In genomic region chrX:130091976-130092522, GRCh38 we compare ENCODE assay signal across 8 cellular contexts. TPM values are rescaled to one million over a fixed set of nuclear protein-coding genes. Genes with fewer than 3 reads are reported as not detected.
DNase-seq lines count a peak whose midpoint lies in the region; ATAC-seq, FAIRE-seq and TF ChIP-seq lines count a peak whose summit lies in the region.

No MANE protein-coding gene starts in this region.

- no peaks in the 10 kb centered on the region for H3K9me3 ChIP-seq in MM.1S (replicated peaks; ENCODE audit: insufficient read depth, low read length)
- no peaks in the 10 kb centered on the region for H3K9me3 ChIP-seq in left ventricle myocardium inferior (replicated peaks)
- no peaks in the 10 kb centered on the region for H3K9me3 ChIP-seq in BE2C

- no peaks in the 10 kb centered on the region for H3K9me3 Mint-ChIP-seq in activated CD4-positive, alpha-beta memory T cell treated with anti-CD3 and anti-CD28 coated beads, Interleukin-2, amount 10 ng/mL, durations not matched to agents 7 days and 5 days

- peak; percentile 100 for FAIRE-seq in GM12891 (lab: Jason Lieb, UNC)

- CTCF ChIA-PET in activated CD4-positive, alpha-beta memory T cell treated with anti-CD3 and anti-CD28 coated beads, Interleukin-2, amount 10 ng/mL, durations not matched to agents 7 days and 5 days (lab: Charles Lee), result interaction anchor here (0.8 to 1.7 kb wide), 4 partner anchors 12 to 27 kb away, joined by 3 to 5 read pairs (median 4); no protein-coding TSS in a partner anchor

- H3K27me3 Mint-ChIP-seq in activated CD4-positive, alpha-beta memory T cell treated with anti-CD3 and anti-CD28 coated beads, Interleukin-2, amount 10 ng/mL, durations not matched to agents 7 days and 5 days, result no peaks in the 10 kb centered on the region

- intact Hi-C loops in left ventricle myocardium inferior (cut with micrococcal nuclease), result no loop called here

- peak overlapping the region; percentile 20; the same call in 1 of the 2 replicates for H3K9ac ChIP-seq in MM.1S (ENCODE audit: low read length)

- peaks cover 17% of the 10 kb centered on the region for H3K36me3 Mint-ChIP-seq in activated CD4-positive, alpha-beta memory T cell treated with anti-CD3 and anti-CD28 coated beads, Interleukin-2, amount 10 ng/mL, durations not matched to agents 7 days and 5 days (ENCODE audit: low read depth)

- peak overlapping the region; percentile 50 for H3K4me3 ChIP-seq in MM.1S (ENCODE audit: low read length)
- no peak overlapping the region for H3K4me3 ChIP-seq in left ventricle myocardium inferior
- H3K4me3 ChIP-seq in BE2C (ENCODE audit: low read depth, low read length), result no peak overlapping the region

- H4K20me1 ChIP-seq in MM.1S (ENCODE audit: insufficient read depth, low read length), result no peaks in the 10 kb centered on the region

- H3K27me3 ChIP-seq in MM.1S (replicated peaks; ENCODE audit: insufficient read depth, low read length) (no peaks in the 10 kb centered on the region), left ventricle myocardium inferior (ENCODE audit: low read depth) (no peaks in the 10 kb centered on the region), BE2C (no peaks in the 10 kb centered on the region)

- no peaks in the 10 kb centered on the region for H3K9me2 ChIP-seq in MM.1S (replicated peaks; ENCODE audit: insufficient read depth, low read length)

- TF ChIP-seq CTCF in MM.1S (IDR thresholded peaks at IDR 0.05; ENCODE audit: low read length) (peak; percentile 30), left ventricle myocardium inferior (IDR thresholded peaks at IDR 0.05; ENCODE audit: borderline replicate concordance) (no peak), BE2C (IDR thresholded peaks at IDR 0.05; ENCODE audit: low read depth, low read length) (no peak)

- peaks cover 68% of the 10 kb centered on the region for H3K4me1 Mint-ChIP-seq in activated CD4-positive, alpha-beta memory T cell treated with anti-CD3 and anti-CD28 coated beads, Interleukin-2, amount 10 ng/mL, durations not matched to agents 7 days and 5 days

- POLR2A ChIA-PET in activated CD4-positive, alpha-beta memory T cell treated with anti-CD3 and anti-CD28 coated beads, Interleukin-2, amount 10 ng/mL, durations not matched to agents 7 days and 5 days (lab: Charles Lee), result interaction anchor here (1.0 to 1.7 kb wide), 10 partner anchors 8 to 81 kb away, joined by 3 to 9 read pairs (median 3); partner anchors contain the start of gene ELF4

- H3K4me1 ChIP-seq in MM.1S (ENCODE audit: low read length) (peaks cover 13% of the 10 kb centered on the region), left ventricle myocardium inferior (peaks cover 13% of the 10 kb centered on the region), BE2C (no peaks in the 10 kb centered on the region)

- H3K27ac Mint-ChIP-seq in activated CD4-positive, alpha-beta memory T cell treated with anti-CD3 and anti-CD28 coated beads, Interleukin-2, amount 10 ng/mL, durations not matched to agents 7 days and 5 days, result peak overlapping the region; percentile 98

- H3F3A ChIP-seq in MM.1S (ENCODE audit: insufficient read depth, low read length), result no peaks in the 10 kb centered on the region

- peak overlapping the region; percentile 91 for H3K4me3 Mint-ChIP-seq in activated CD4-positive, alpha-beta memory T cell treated with anti-CD3 and anti-CD28 coated beads, Interleukin-2, amount 10 ng/mL, durations not matched to agents 7 days and 5 days

- peak overlapping the region; percentile 66 for H3K4me2 ChIP-seq in MM.1S (ENCODE audit: low read depth, low read length)

- peak; percentile 67; the same call in 1 of the 2 replicates for TF ChIP-seq POLR2A in GM12891 (IDR thresholded peaks at IDR 0.05; ENCODE audit: low read depth, low read length)

- peak; percentile 99 for ATAC-seq in GM21825 (IDR thresholded peaks at IDR 0.05; ENCODE audit: unreplicated experiment)

- no peaks in the 10 kb centered on the region for H3K79me2 ChIP-seq in MM.1S (ENCODE audit: low read length)

- peak overlapping the region; percentile 52; the same call in 1 of the 2 replicates for H3K27ac ChIP-seq in MM.1S (ENCODE audit: low read length)
- H3K27ac ChIP-seq in left ventricle myocardium inferior (replicated peaks), result no peak overlapping the region

- peak; percentile 78 for DNase-seq in GM12891 (ENCODE audit: insufficient read length, low spot score)
- peak; percentile 93 for DNase-seq in MM.1S
- DNase-seq in activated CD4-positive, alpha-beta memory T cell treated with anti-CD3 and anti-CD28 coated beads, Interleukin-2, amount 10 ng/mL, durations not matched to agents 7 days and 5 days, result peak; percentile 92
- DNase-seq in left ventricle myocardium inferior, result peak; percentile 28
- peak; percentile 71 for DNase-seq in stimulated activated CD8-positive, alpha-beta memory T cell treated with anti-CD3 and anti-CD28 coated beads, Interleukin-12 subunit alpha, Interleukin-12 subunit beta, amount 100 ng/mL, for 4 hours (ENCODE audit: low read depth)
- no peak for DNase-seq in BE2C
- DNase-seq in NCI-H2081 (lab: John Stamatoyannopoulos, UW), result no peak

- H3K36me3 ChIP-seq in MM.1S (replicated peaks; ENCODE audit: insufficient read depth, low read length), result no peaks in the 10 kb centered on the region
- H3K36me3 ChIP-seq in left ventricle myocardium inferior, result no peaks in the 10 kb centered on the region
- H3K36me3 ChIP-seq in BE2C, result no peaks in the 10 kb centered on the region

- H2AFZ ChIP-seq in MM.1S (ENCODE audit: low read length), result peak overlapping the region; percentile 33; the same call in 1 of the 2 replicates

TF ChIP-seq in GM12891, 5 proteins besides CTCF, POLR2A, EP300 and RAD21:
- 0 out of 2 replicates have a peak, but pooled peaks have one; percentile 41 for TF ChIP-seq TAF1 (IDR thresholded peaks at IDR 0.05; ENCODE audit: low read depth, low read length)
- TF ChIP-seq SPI1 (IDR thresholded peaks at IDR 0.05; ENCODE audit: low read depth, low read length), result peak; percentile 33; the same call in 1 of the 2 replicates
- TF ChIP-seq POLR2AphosphoS5 (IDR thresholded peaks at IDR 0.05; ENCODE audit: low read depth, low read length), result 0 out of 2 replicates have a peak, but pooled peaks have one; percentile 56
- TF ChIP-seq PAX5 (IDR thresholded peaks at IDR 0.05; ENCODE audit: insufficient read depth, low read length, severe bottlenecking), result no peak
- peak; percentile 16; the same call in 1 of the 2 replicates for TF ChIP-seq POU2F2 (IDR thresholded peaks at IDR 0.05; ENCODE audit: low read depth, low read length)

RNA-seq across cellular contexts. Expression of gene ELF4, which starts 18.2 kb away (rescaled TPM):
- 17.1 TPM for polyA plus RNA-seq in GM12891 (2012; ENCODE audit: low read depth, missing spikeins)
- 10 to 100 TPM; 48.0 to 48.7 TPM for total RNA-seq in activated CD4-positive, alpha-beta memory T cell treated with anti-CD3 and anti-CD28 coated beads, Interleukin-2, amount 10 ng/mL, durations not matched to agents 7 days and 5 days
- total RNA-seq in left ventricle myocardium inferior, result 2.2 TPM
- 0.39 TPM for polyA plus RNA-seq in BE2C (2012; ENCODE audit: insufficient read depth, insufficient read length, low read depth)

Comparison
In these comparisons a context has a peak if more than half of its experiments do, and no peak if none do; other contexts are left out.
1. DNase-seq: peak in GM12891 (single experiment), MM.1S (single experiment), activated CD4-positive, alpha-beta memory T cell treated with anti-CD3 and anti-CD28 coated beads, Interleukin-2, amount 10 ng/mL, durations not matched to agents 7 days and 5 days (single experiment), left ventricle myocardium inferior (single experiment) and stimulated activated CD8-positive, alpha-beta memory T cell treated with anti-CD3 and anti-CD28 coated beads, Interleukin-12 subunit alpha, Interleukin-12 subunit beta, amount 100 ng/mL, for 4 hours (single experiment); none in BE2C (single experiment) and NCI-H2081 (0 of 2).
2. RNA of gene ELF4, which starts 18.2 kb away (total RNA-seq): 48.0 to 48.7 TPM in activated CD4-positive, alpha-beta memory T cell treated with anti-CD3 and anti-CD28 coated beads, Interleukin-2, amount 10 ng/mL, durations not matched to agents 7 days and 5 days; 2.2 TPM in left ventricle myocardium inferior (single experiment); every median in the first group is over 10 times any median in the second.